In the genomic region with DNA sequence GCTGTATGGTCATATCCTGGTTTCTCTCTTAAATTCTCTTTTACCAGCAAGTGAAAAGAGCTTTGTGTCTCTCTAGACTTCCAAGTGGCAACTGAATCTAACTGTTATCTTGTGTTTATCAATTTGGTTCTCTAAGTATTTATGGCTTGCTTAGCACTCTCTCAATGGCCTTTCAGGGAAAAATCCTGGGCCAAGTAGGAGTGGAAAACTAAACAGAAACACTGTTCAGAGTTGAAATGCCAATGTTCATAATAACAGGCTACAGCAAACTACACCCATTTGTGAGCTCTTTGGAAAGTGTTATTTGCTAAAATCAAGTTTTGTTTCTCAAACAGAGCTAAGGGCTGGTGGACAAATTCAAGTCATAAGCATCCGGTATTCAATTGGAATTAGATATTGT, we compare ENCODE assay signal across 28 cellular contexts. TPM values are rescaled to one million over a fixed set of nuclear protein-coding genes. Genes with fewer than 3 reads are reported as not detected.
"Had no signal": no experiment of that assay in that cellular context is flagged by ENCODE, and none has a peak within 500 bp of the region (broad histone marks: within the 10 kb centered on the region; RNA-seq: fewer than 3 reads in every experiment).

No MANE protein-coding gene starts in this region.

- H3K36me3 ChIP-seq: left ventricle myocardium inferior, right lobe of liver, spleen, suprapubic skin, transverse colon, WERI-Rb-1 had no signal

- FAIRE-seq: frontal cortex, TTC549, urothelium cell line had no signal

- H3K27me3 ChIP-seq: right lobe of liver, suprapubic skin, transverse colon had no signal

- H3K4me3 ChIP-seq: left ventricle myocardium inferior, right lobe of liver, spleen, suprapubic skin, transverse colon had no signal

- H3K4me1 ChIP-seq: left ventricle myocardium inferior, right lobe of liver, spleen, suprapubic skin had no signal

- DNase-seq: activated CD4-positive, alpha-beta T cell treated with anti-CD3 and anti-CD28 coated beads, Interleukin-2, amount 10 ng/mL, durations not matched to agents 7 days and 5 days; activated CD4-positive, CD25-positive, alpha-beta regulatory T cell treated with anti-CD3 and anti-CD28 coated beads, Interleukin-2, amount 50 U/mL, for 72 hours; activated CD8-positive, alpha-beta memory T cell treated with anti-CD3 and anti-CD28 coated beads, Interleukin-2, amount 10 ng/mL, durations not matched to agents 7 days and 5 days; activated CD8-positive, alpha-beta T cell treated with anti-CD3 and anti-CD28 coated beads for 36 hours; activated gamma-delta T cell; activated naive CD4-positive, alpha-beta T cell treated with anti-CD3 and anti-CD28 coated beads, Interleukin-2, amount 50 U/mL, for 16 hours; activated naive CD8-positive, alpha-beta T cell treated with anti-CD3 and anti-CD28 coated beads, Interleukin-2, amount 50 U/mL, for 24 hours; activated T-cell treated with anti-CD3 and anti-CD28 coated beads for 4 hours; cerebellar nuclear complex; glutamatergic neuron; hippocampal formation; kidney glomerular epithelial cell; left ventricle myocardium inferior; mammary epithelial cell; naive B cell; occipital lobe; right lobe of liver; spleen; stimulated activated CD4-positive, alpha-beta T cell treated with anti-CD3 and anti-CD28 coated beads, Interleukin-4, amount 100 ng/mL, for 24 hours; stimulated activated naive CD4-positive, alpha-beta T cell treated with Interleukin-2 at 50 U/mL for 16 hours; transverse colon; WERI-Rb-1 had no signal

- H3K27ac ChIP-seq: epithelial cell of prostate, left ventricle myocardium inferior, right lobe of liver, spleen, suprapubic skin, WERI-Rb-1 had no signal

- H3K9me3 ChIP-seq: left ventricle myocardium inferior, right lobe of liver, spleen, suprapubic skin, transverse colon had no signal

- ATAC-seq: activated CD8-positive, alpha-beta memory T cell treated with anti-CD3 and anti-CD28 coated beads, Interleukin-2, amount 10 ng/mL, durations not matched to agents 7 days and 5 days; activated CD8-positive, alpha-beta T cell treated with anti-CD3 and anti-CD28 coated beads for 36 hours; activated naive CD8-positive, alpha-beta T cell treated with anti-CD3 and anti-CD28 coated beads, Interleukin-2, amount 50 U/mL, for 24 hours; right lobe of liver had no signal

RNA-seq across cellular contexts. Expression of a gene that starts 10.1 kb away (rescaled TPM):
- total RNA-seq: activated CD4-positive, alpha-beta T cell treated with anti-CD3 and anti-CD28 coated beads, Interleukin-2, amount 10 ng/mL, durations not matched to agents 7 days and 5 days; activated CD8-positive, alpha-beta memory T cell treated with anti-CD3 and anti-CD28 coated beads, Interleukin-2, amount 10 ng/mL, durations not matched to agents 7 days and 5 days; activated CD8-positive, alpha-beta T cell treated with anti-CD3 and anti-CD28 coated beads for 36 hours; frontal cortex; left ventricle myocardium inferior; mammary epithelial cell; occipital lobe; suprapubic skin had no signal
- polyA plus RNA-seq: neural cell had no signal

RNA-seq across cellular contexts. Expression of a gene that starts 21.3 kb away (rescaled TPM):
- total RNA-seq: activated CD4-positive, alpha-beta T cell treated with anti-CD3 and anti-CD28 coated beads, Interleukin-2, amount 10 ng/mL, durations not matched to agents 7 days and 5 days; activated CD8-positive, alpha-beta memory T cell treated with anti-CD3 and anti-CD28 coated beads, Interleukin-2, amount 10 ng/mL, durations not matched to agents 7 days and 5 days; activated CD8-positive, alpha-beta T cell treated with anti-CD3 and anti-CD28 coated beads for 36 hours; frontal cortex; left ventricle myocardium inferior; occipital lobe; right lobe of liver; spleen had no signal
- polyA plus RNA-seq: neural cell, spleen had no signal
